1 cellular context compared by ENCODE assay signal in genomic region chr3:15431256-15431837, GRCh38.
TF ChIP-seq lines count a peak whose summit lies in the region.

No MANE protein-coding gene starts in this region.

TF ChIP-seq in GM12878, 131 proteins besides CTCF, POLR2A, EP300 and RAD21:
- TF ChIP-seq SIN3A (IDR thresholded peaks at IDR 0.05; ENCODE audit: low read depth, low read length) = no peak
- no peak for TF ChIP-seq FOXK2 (IDR thresholded peaks at IDR 0.05)
- TF ChIP-seq IRF3 (IDR thresholded peaks at IDR 0.05) = no peak
- no peak for TF ChIP-seq RBBP5 (conservative IDR thresholded peaks at IDR 0.05)
- no peak for TF ChIP-seq PML (IDR thresholded peaks at IDR 0.05; ENCODE audit: low read length)
